9 cellular contexts compared by ENCODE assay signal in the genomic region with DNA sequence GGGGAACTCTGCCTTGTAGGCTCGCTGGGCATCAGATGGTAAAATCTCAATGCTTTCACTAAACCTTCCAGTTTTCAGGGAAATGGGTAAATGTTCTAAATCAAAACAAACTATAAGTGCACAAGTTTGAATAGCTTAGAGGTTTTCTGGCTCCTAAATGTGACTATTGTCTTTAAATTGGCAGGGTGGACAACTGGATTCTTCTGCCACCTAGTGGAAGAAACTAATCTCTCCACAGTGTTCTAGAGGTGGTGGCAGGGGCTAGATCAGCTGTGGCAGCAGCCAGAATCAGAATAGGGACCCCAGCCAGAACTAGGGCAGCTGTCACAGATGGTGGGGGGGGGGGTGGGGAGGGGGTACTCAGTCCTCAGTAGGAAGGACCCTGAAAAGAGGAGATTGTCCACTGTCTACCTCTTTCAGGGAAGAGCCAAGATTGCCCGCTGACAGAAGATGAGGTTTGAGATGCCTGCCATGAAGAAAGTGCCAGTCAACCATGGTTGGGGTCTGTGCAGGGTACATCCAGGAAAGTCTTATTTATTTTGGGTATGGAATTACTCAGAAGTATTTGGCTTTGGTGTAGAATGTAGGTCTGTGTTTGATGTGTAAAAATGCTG.
DNase-seq lines count a peak whose midpoint lies in the region; ATAC-seq and TF ChIP-seq lines count a peak whose summit lies in the region.
"Had no signal": no experiment of that assay in that cellular context is flagged by ENCODE, and none has a peak within 500 bp of the region (broad histone marks: within the 10 kb centered on the region; RNA-seq: fewer than 3 reads in every experiment).

No MANE protein-coding gene starts in this region.

- no peaks in the 10 kb centered on the region for H3K4me1 ChIP-seq in right lobe of liver

- H3K4me3 ChIP-seq in choroid plexus epithelial cell (ENCODE audit: low read depth, low read length) (no peak overlapping the region), right lobe of liver (no peak overlapping the region)

- 67% methylated on average over 1 of the region's 2 CpGs for WGBS in right lobe of liver (ENCODE audit: insufficient coverage, low coverage, low lambda C conversion rate, missing lambda C conversion rate)

- no peaks in the 10 kb centered on the region for H3K27me3 ChIP-seq in right lobe of liver
- H3K27me3 ChIP-seq: neutrophil had no signal

- ATAC-seq in GM21526 (IDR thresholded peaks at IDR 0.05; ENCODE audit: low FRiP score, unreplicated experiment) (peak; percentile 59), right lobe of liver (peak; percentile 70 to 81 (median 73)), HG02840 (IDR thresholded peaks at IDR 0.05; ENCODE audit: low FRiP score, unreplicated experiment) (no peak)

- H3K27ac ChIP-seq in right lobe of liver = no peak overlapping the region
- H3K27ac ChIP-seq: neutrophil had no signal

- H3K9me3 ChIP-seq in right lobe of liver = no peaks in the 10 kb centered on the region
- H3K9me3 ChIP-seq: neutrophil had no signal

- no peaks in the 10 kb centered on the region for H3K36me3 ChIP-seq in right lobe of liver
- H3K36me3 ChIP-seq: neutrophil had no signal

- intact Hi-C loops in right lobe of liver (cut with DNase I) (no loop called here), posterior vena cava (cut with DNase I) (no loop called here)

- TF ChIP-seq POLR2A in right lobe of liver (IDR thresholded peaks at IDR 0.05) = no peak

- DNase-seq in DMS153 (lab: John Stamatoyannopoulos, UW) = peak; percentile 3
- peak; percentile 2 for DNase-seq in NCI-H446 treated with DMSO at 0.1 percent for 48 hours (lab: John Stamatoyannopoulos, UW)
- DNase-seq in choroid plexus epithelial cell (ENCODE audit: low read depth) = peak; percentile 58
- DNase-seq in right lobe of liver = no peak
- no peak for DNase-seq in activated CD4-positive, CD25-positive, alpha-beta regulatory T cell treated with anti-CD3 and anti-CD28 coated beads, Interleukin-2, amount 50 U/mL, for 72 hours
- DNase-seq in posterior vena cava (ENCODE audit: low spot score) = no peak

- TF ChIP-seq CTCF in choroid plexus epithelial cell (conservative IDR thresholded peaks at IDR 0.05; ENCODE audit: low read depth, low read length) (peak; percentile 74), right lobe of liver (IDR thresholded peaks at IDR 0.05) (peak; percentile 52 to 66 (median 60))

Comparison
In these comparisons a context has a peak if more than half of its experiments do, and no peak if none do; other contexts are left out.
1. DNase-seq: peak in DMS153 (single experiment), NCI-H446 treated with DMSO at 0.1 percent for 48 hours (single experiment) and choroid plexus epithelial cell (single experiment); none in right lobe of liver (0 of 3), activated CD4-positive, CD25-positive, alpha-beta regulatory T cell treated with anti-CD3 and anti-CD28 coated beads, Interleukin-2, amount 50 U/mL, for 72 hours (single experiment) and posterior vena cava (single experiment).